ENCODE assay signal across 20 cellular contexts in genomic region chr11:3810951-3811350, GRCh38.
"Had no signal": no experiment of that assay in that cellular context is flagged by ENCODE, and none has a peak within 500 bp of the region (broad histone marks: within the 10 kb centered on the region; RNA-seq: fewer than 3 reads in every experiment).

No MANE protein-coding gene starts in this region.

- H3K4me3 ChIP-seq: neural progenitor cell, tibial nerve, vagina had no signal

- H3K79me2 ChIP-seq: parathyroid adenoma had no signal

- H3K27ac ChIP-seq: neural progenitor cell, parathyroid adenoma, tibial nerve, vagina, VCaP had no signal

- H3K9me3 ChIP-seq: tibial nerve, vagina had no signal

- H3K36me3 ChIP-seq: neural progenitor cell, vagina had no signal

- DNase-seq: activated CD4-positive, alpha-beta T cell treated with anti-CD3 and anti-CD28 coated beads, Interleukin-2, amount 50 U/mL, for 48 hours; activated effector memory CD4-positive, alpha-beta T cell treated with Interleukin-2 at 50 U/mL for 16 hours; activated naive CD4-positive, alpha-beta T cell treated with anti-CD3 and anti-CD28 coated beads, Interleukin-2, amount 50 U/mL, for 16 hours; activated T-cell treated with anti-CD3 and anti-CD28 coated beads, Interleukin-2, amount 50 U/mL, for 4 hours; glutamatergic neuron; kidney glomerular epithelial cell; small intestine; stimulated activated CD4-positive, alpha-beta T cell treated with anti-CD3 and anti-CD28 coated beads, Interleukin-4, amount 100 ng/mL, for 4 hours; stimulated activated CD8-positive, alpha-beta memory T cell treated with anti-CD3 and anti-CD28 coated beads, Interleukin-4, amount 100 ng/mL, for 48 hours; stimulated activated naive CD4-positive, alpha-beta T cell treated with Interleukin-2 at 50 U/mL for 16 hours; substantia nigra; T-cell; T1000 had no signal

- H3K4me2 ChIP-seq: neural progenitor cell had no signal

- FAIRE-seq: astrocyte, bronchial epithelial cell, small intestine had no signal

- H3K4me1 ChIP-seq: parathyroid adenoma had no signal

- H3K27me3 ChIP-seq: neural progenitor cell, tibial nerve, vagina had no signal

- H2AFZ ChIP-seq: neural progenitor cell, parathyroid adenoma had no signal

- H3K9ac ChIP-seq: neural progenitor cell, parathyroid adenoma had no signal
